Comparison of ENCODE assay signal across 26 cellular contexts in the genomic region with DNA sequence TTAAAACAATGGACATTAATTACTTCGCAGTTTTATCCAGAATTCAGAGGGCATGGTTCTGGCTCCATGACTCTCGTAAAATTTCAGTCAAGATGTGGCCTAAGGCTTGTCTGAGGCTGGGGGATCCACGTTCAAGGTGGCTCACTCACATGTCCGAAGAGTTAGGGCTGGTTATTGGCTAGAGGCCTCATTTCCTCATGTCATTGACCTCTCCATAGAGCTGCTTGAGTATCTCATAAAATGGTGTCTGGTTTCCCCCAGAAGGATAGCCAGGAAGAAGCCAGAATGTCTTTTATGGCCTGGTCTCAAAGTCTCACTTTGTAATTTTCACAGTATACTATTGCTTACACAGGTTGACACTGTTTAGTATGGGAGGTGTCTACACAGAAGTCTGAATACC.
"Had no signal": no experiment of that assay in that cellular context is flagged by ENCODE, and none has a peak within 500 bp of the region (broad histone marks: within the 10 kb centered on the region; RNA-seq: fewer than 3 reads in every experiment).

No MANE protein-coding gene starts in this region.

- FAIRE-seq: islet of Langerhans had no signal

- H3K36me3 ChIP-seq: breast epithelium, esophagus muscularis mucosa, heart right ventricle, right lobe of liver, thyroid gland, upper lobe of left lung, vagina had no signal

- DNase-seq: activated CD4-positive, alpha-beta memory T cell treated with anti-CD3 and anti-CD28 coated beads, Interleukin-2, amount 10 ng/mL, durations not matched to agents 7 days and 5 days; activated CD4-positive, alpha-beta T cell treated with anti-CD3 and anti-CD28 coated beads for 1 hour; activated CD4-positive, alpha-beta T cell treated with anti-CD3 and anti-CD28 coated beads, Interleukin-2, amount 10 ng/mL, durations not matched to agents 7 days and 5 days; activated CD8-positive, alpha-beta memory T cell treated with anti-CD3 and anti-CD28 coated beads, Interleukin-2, amount 50 U/mL, for 48 hours; activated gamma-delta T cell; activated naive CD4-positive, alpha-beta T cell treated with anti-CD3 and anti-CD28 coated beads, Interleukin-2, amount 10 ng/mL, durations not matched to agents 7 days and 5 days; activated naive CD8-positive, alpha-beta T cell treated with anti-CD3 and anti-CD28 coated beads, Interleukin-2, amount 10 ng/mL, durations not matched to agents 7 days and 5 days; activated T-cell treated with anti-CD3 and anti-CD28 coated beads, Interleukin-2, amount 50 U/mL, for 24 hours; central memory CD4-positive, alpha-beta T cell; foreskin keratinocyte; heart right ventricle; left cardiac atrium; left ventricle myocardium superior; right lobe of liver; stimulated activated CD4-positive, alpha-beta T cell treated with anti-CD3 and anti-CD28 coated beads, Interleukin-12 subunit alpha, Interleukin-12 subunit beta, amount 100 ng/mL, for 4 hours; stimulated activated CD4-positive, alpha-beta T cell treated with anti-CD3 and anti-CD28 coated beads, Interleukin-4, amount 100 ng/mL, for 24 hours; stimulated activated naive CD8-positive, alpha-beta T cell treated with anti-CD3 and anti-CD28 coated beads, Interleukin-15, amount 100 ng/mL, for 72 hours; substantia nigra; thyroid gland; upper lobe of left lung had no signal

- H3K4me3 ChIP-seq: breast epithelium, esophagus muscularis mucosa, heart right ventricle, right lobe of liver, skin epidermis, thyroid gland, upper lobe of left lung, vagina had no signal

- H3K9me3 ChIP-seq: breast epithelium, esophagus muscularis mucosa, heart right ventricle, right lobe of liver, thyroid gland, upper lobe of left lung, vagina had no signal

- H3K27me3 ChIP-seq: breast epithelium, esophagus muscularis mucosa, foreskin keratinocyte, heart right ventricle, right lobe of liver, thyroid gland, upper lobe of left lung, vagina had no signal

- ATAC-seq: foreskin keratinocyte; heart right ventricle; left cardiac atrium; left ventricle myocardium superior; right lobe of liver; stimulated activated effector memory CD8-positive, alpha-beta T cell treated with anti-CD3 and anti-CD28 coated beads, Interleukin-12 subunit alpha, Interleukin-12 subunit beta, amount 100 ng/mL, for 72 hours; stimulated activated naive CD8-positive, alpha-beta T cell treated with anti-CD3 and anti-CD28 coated beads, Interleukin-15, amount 100 ng/mL, for 72 hours had no signal

- H3K4me1 ChIP-seq: breast epithelium, esophagus muscularis mucosa, heart right ventricle, right lobe of liver, thyroid gland, upper lobe of left lung, vagina had no signal

- H3K27ac ChIP-seq: breast epithelium, esophagus muscularis mucosa, foreskin keratinocyte, heart right ventricle, right lobe of liver, skin epidermis, thyroid gland, upper lobe of left lung, vagina had no signal
